24 cellular contexts compared by ENCODE assay signal in genomic region chr4:95421869-95422268, GRCh38.
"Had no signal": no experiment of that assay in that cellular context is flagged by ENCODE, and none has a peak within 500 bp of the region (broad histone marks: within the 10 kb centered on the region; RNA-seq: fewer than 3 reads in every experiment).

No MANE protein-coding gene starts in this region.

- H3K9me3 Mint-ChIP-seq: activated naive CD4-positive, alpha-beta T cell treated with anti-CD3 and anti-CD28 coated beads, Interleukin-2, amount 50 U/mL, for 72 hours; activated T-helper 17 cell treated with anti-CD3 and anti-CD28 coated beads, Interleukin-2, amount 50 U/mL, for 72 hours; neural crest cell; stimulated activated effector memory CD8-positive, alpha-beta T cell treated with anti-CD3 and anti-CD28 coated beads, Interleukin-12 subunit alpha, Interleukin-12 subunit beta, amount 100 ng/mL, for 72 hours; T-helper 2 cell treated with Interferon-gamma antibody and Interleukin-4, amounts not matched to agents 5 μg/mL and 100 μg/mL, for 36 hours; WTC11 had no signal

- H3K27me3 ChIP-seq: ascending aorta, brain microvascular endothelial cell, hepatocyte, left lung, upper lobe of left lung had no signal

- H3K4me3 Mint-ChIP-seq: activated T-helper 17 cell treated with anti-CD3 and anti-CD28 coated beads, Interleukin-2, amount 50 U/mL, for 72 hours; naive B cell; neural crest cell; stimulated activated effector memory CD8-positive, alpha-beta T cell treated with anti-CD3 and anti-CD28 coated beads, Interleukin-12 subunit alpha, Interleukin-12 subunit beta, amount 100 ng/mL, for 72 hours; T-helper 2 cell treated with Interferon-gamma antibody and Interleukin-4, amounts not matched to agents 5 μg/mL and 100 μg/mL, for 36 hours; WTC11 had no signal

- DNase-seq: activated T-cell treated with anti-CD3 and anti-CD28 coated beads, Interleukin-2, amount 50 U/mL, for 1 hour; brain microvascular endothelial cell; central memory CD4-positive, alpha-beta T cell; dermis blood vessel endothelial cell; effector memory CD4-positive, alpha-beta T cell; foreskin melanocyte; kidney glomerular epithelial cell; left lung; naive B cell; occipital lobe; small intestine; stimulated activated CD4-positive, alpha-beta T cell treated with anti-CD3 and anti-CD28 coated beads, Interleukin-2, amount 100 ng/mL, for 24 hours; upper lobe of left lung had no signal

- H3K9me3 ChIP-seq: ascending aorta, left lung, upper lobe of left lung had no signal

- H3K27me3 Mint-ChIP-seq: activated T-helper 17 cell treated with anti-CD3 and anti-CD28 coated beads, Interleukin-2, amount 50 U/mL, for 72 hours; naive B cell had no signal

- H3K4me3 ChIP-seq: ascending aorta, hepatocyte, left lung, lung, upper lobe of left lung had no signal

- H3K27ac Mint-ChIP-seq: activated naive CD4-positive, alpha-beta T cell treated with anti-CD3 and anti-CD28 coated beads, Interleukin-2, amount 50 U/mL, for 72 hours; activated T-helper 17 cell treated with anti-CD3 and anti-CD28 coated beads, Interleukin-2, amount 50 U/mL, for 72 hours; naive B cell; stimulated activated effector memory CD8-positive, alpha-beta T cell treated with anti-CD3 and anti-CD28 coated beads, Interleukin-12 subunit alpha, Interleukin-12 subunit beta, amount 100 ng/mL, for 72 hours; T-helper 2 cell treated with Interferon-gamma antibody and Interleukin-4, amounts not matched to agents 5 μg/mL and 100 μg/mL, for 36 hours; WTC11 had no signal

- H3K36me3 Mint-ChIP-seq: activated naive CD4-positive, alpha-beta T cell treated with anti-CD3 and anti-CD28 coated beads, Interleukin-2, amount 50 U/mL, for 72 hours; naive B cell; stimulated activated effector memory CD8-positive, alpha-beta T cell treated with anti-CD3 and anti-CD28 coated beads, Interleukin-12 subunit alpha, Interleukin-12 subunit beta, amount 100 ng/mL, for 72 hours; WTC11 had no signal

- H2AFZ ChIP-seq: hepatocyte had no signal

- H3K4me2 ChIP-seq: hepatocyte had no signal

- FAIRE-seq: small intestine had no signal

- H3K4me1 ChIP-seq: ascending aorta, left lung, upper lobe of left lung had no signal

- H3K79me2 ChIP-seq: hepatocyte had no signal

- H3K4me1 Mint-ChIP-seq: activated T-helper 17 cell treated with anti-CD3 and anti-CD28 coated beads, Interleukin-2, amount 50 U/mL, for 72 hours; naive B cell; stimulated activated effector memory CD8-positive, alpha-beta T cell treated with anti-CD3 and anti-CD28 coated beads, Interleukin-12 subunit alpha, Interleukin-12 subunit beta, amount 100 ng/mL, for 72 hours; WTC11 had no signal

- H3K27ac ChIP-seq: ascending aorta, brain microvascular endothelial cell, hepatocyte, left lung, upper lobe of left lung had no signal

- ATAC-seq: activated naive CD4-positive, alpha-beta T cell treated with anti-CD3 and anti-CD28 coated beads, Interleukin-2, amount 50 U/mL, for 72 hours; activated T-helper 17 cell treated with anti-CD3 and anti-CD28 coated beads, Interleukin-2, amount 50 U/mL, for 72 hours; esophagus mucosa; left lung; sciatic nerve; stimulated activated effector memory CD8-positive, alpha-beta T cell treated with anti-CD3 and anti-CD28 coated beads, Interleukin-12 subunit alpha, Interleukin-12 subunit beta, amount 100 ng/mL, for 72 hours; WTC11 had no signal

- H3K36me3 ChIP-seq: ascending aorta, brain microvascular endothelial cell, left lung, upper lobe of left lung had no signal
